Comparison of ENCODE assay signal across 2 cellular contexts in the genomic region with DNA sequence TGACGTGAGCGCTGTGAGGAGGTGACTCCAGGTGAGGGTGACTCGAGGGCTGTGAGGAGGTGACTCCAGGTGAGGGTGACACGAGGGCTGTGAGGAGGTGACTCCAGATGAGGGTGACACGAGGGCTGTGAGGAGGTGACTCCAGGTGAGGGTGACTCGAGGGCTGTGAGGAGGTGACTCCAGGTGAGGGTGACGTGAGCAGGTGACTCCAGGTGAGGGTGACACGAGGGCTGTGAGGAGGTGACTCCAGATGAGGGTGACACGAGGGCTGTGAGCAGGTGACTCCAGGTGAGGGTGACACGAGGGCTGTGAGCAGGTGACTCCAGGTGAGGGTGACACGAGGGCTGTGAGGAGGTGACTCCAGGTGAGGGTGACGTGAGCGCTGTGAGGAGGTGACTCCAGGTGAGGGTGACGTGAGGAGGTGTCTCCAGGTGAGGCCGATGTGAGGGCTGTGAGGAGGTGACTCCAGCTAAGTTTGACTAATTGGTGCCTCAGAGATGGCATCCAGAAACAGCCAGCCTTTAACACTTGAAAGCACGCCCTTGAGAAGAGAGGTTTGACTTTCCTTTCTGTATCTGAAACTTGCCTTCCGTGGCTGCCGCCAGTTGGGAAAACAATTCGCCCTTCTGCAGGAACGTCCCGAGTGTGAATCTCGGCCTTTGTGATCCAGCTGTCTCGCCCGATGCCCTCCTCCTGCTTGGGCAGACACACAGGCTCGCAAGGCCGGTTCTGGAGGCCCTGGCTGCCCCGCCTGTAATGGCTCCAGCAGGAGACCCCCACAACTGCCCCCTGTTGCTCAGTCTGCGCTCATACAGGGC. TPM values are rescaled to one million over a fixed set of nuclear protein-coding genes. Genes with fewer than 3 reads are reported as not detected.
"Had no signal": no experiment of that assay in that cellular context is flagged by ENCODE, and none has a peak within 500 bp of the region (broad histone marks: within the 10 kb centered on the region; RNA-seq: fewer than 3 reads in every experiment).

No MANE protein-coding gene starts in this region.

RNA-seq across cellular contexts. Expression of a gene that starts 27.1 kb away (rescaled TPM):
- total RNA-seq: naive thymus-derived CD8-positive, alpha-beta T cell; pulmonary artery endothelial cell had no signal
- polyA plus RNA-seq: naive thymus-derived CD8-positive, alpha-beta T cell had no signal
